In genomic region chr6:16976418-16977183, GRCh38 we compare ENCODE assay signal across 17 cellular contexts.
DNase-seq lines count a peak whose midpoint lies in the region; ATAC-seq, FAIRE-seq and TF ChIP-seq lines count a peak whose summit lies in the region.
"Had no signal": no experiment of that assay in that cellular context is flagged by ENCODE, and none has a peak within 500 bp of the region (broad histone marks: within the 10 kb centered on the region; RNA-seq: fewer than 3 reads in every experiment).

No MANE protein-coding gene starts in this region.

- DNase-seq in NCI-H524 (lab: John Stamatoyannopoulos, UW) (peak; percentile 22 to 48), K562 (ENCODE audit: extremely low read depth in 1 of 4, low spot score in 3 of 4) (no peak), putamen (ENCODE audit: low spot score) (peak; percentile 34), DMS79 (lab: John Stamatoyannopoulos, UW) (no peak), activated gamma-delta T cell (lab: John Stamatoyannopoulos, UW) (no peak), SW480 (ENCODE audit: low spot score) (no peak)
- DNase-seq: C1 segment of cervical spinal cord; Calu3; CD4-positive, alpha-beta memory T cell; COR-L47; DMS53; DND-41; GOT3 had no signal

- TF ChIP-seq EP300 in K562 (IDR thresholded peaks at IDR 0.05; ENCODE audit: low read length): no peak

- CTCF ChIA-PET in K562 (lab: Yijun Ruan, JAX; ENCODE audit: low intra/inter-chr PET ratio): no interaction called here

- intact Hi-C loops in K562 (cut with micrococcal nuclease): no loop called here

- peaks cover 4 to 28% of the 10 kb centered on the region in 2 experiments for H3K27me3 ChIP-seq in K562 (ENCODE audit: control insufficient read depth in 2 of 2, insufficient read depth in 2 of 2, low read length in 2 of 2)

- H3K27ac ChIP-seq in K562 (ENCODE audit: extremely low read depth, low read depth, low read length): no peak overlapping the region

- H4K20me1 ChIP-seq in K562 (replicated peaks; ENCODE audit: control insufficient read depth, insufficient read depth, low read length): no peaks in the 10 kb centered on the region

- H3K9ac ChIP-seq in K562 (ENCODE audit: insufficient read depth in 1 of 2, low read depth in 2 of 2, low read length in 2 of 2): no peak overlapping the region

- TF ChIP-seq RAD21 in K562 (CRISPR knock-in tag; conservative IDR thresholded peaks at IDR 0.05 in 1 of 2, IDR thresholded peaks at IDR 0.05 in 1 of 2): no peak

- no peak for ATAC-seq in K562

- H3K79me2 ChIP-seq in K562 (ENCODE audit: control insufficient read depth, insufficient read depth, low read length): no peaks in the 10 kb centered on the region

- no peak for TF ChIP-seq CTCF in K562 (IDR thresholded peaks at IDR 0.05 in 2 of 3, conservative IDR thresholded peaks at IDR 0.05 in 1 of 3; ENCODE audit: insufficient read depth in 2 of 3, low read depth in 1 of 3, low read length in 3 of 3)

- peak; percentile 29 for FAIRE-seq in K562 (lab: Jason Lieb, UNC)
- FAIRE-seq: G401.6, GM12892, H54 had no signal

- no peak for TF ChIP-seq POLR2A in K562 (conservative IDR thresholded peaks at IDR 0.05)

- no peaks in the 10 kb centered on the region for H3K9me1 ChIP-seq in K562 (ENCODE audit: control insufficient read depth, insufficient read depth, low read length)

- POLR2A ChIA-PET in K562 (lab: Yijun Ruan, JAX): no interaction called here

- no peaks in the 10 kb centered on the region for H3K4me1 ChIP-seq in K562 (replicated peaks in 1 of 2; ENCODE audit: control insufficient read depth in 2 of 2, insufficient read depth in 2 of 2, low read length in 2 of 2)
- H3K4me1 ChIP-seq: HAP-1 had no signal

- 1% methylated on average over 7 of the region's 7 CpGs for WGBS in K562 (ENCODE audit: insufficient coverage, low coverage, missing lambda C conversion rate)

- no peaks in the 10 kb centered on the region for H3K9me3 ChIP-seq in K562 (replicated peaks; ENCODE audit: control insufficient read depth, insufficient read depth, low read depth, low read length)
- H3K9me3 ChIP-seq: HAP-1 had no signal

- BruUV-seq in K562 (replicated peaks; lab: Mats Ljungman, UMichigan): no TSS peak

- no peak overlapping the region for H3K4me3 ChIP-seq in K562
- H3K4me3 ChIP-seq: HAP-1 had no signal

- H2AFZ ChIP-seq in K562 (ENCODE audit: low read depth, low read length): no peak overlapping the region

- in situ Hi-C loops in K562 (cut with MboI): no loop called here

- no peaks in the 10 kb centered on the region for H3K36me3 ChIP-seq in K562 (ENCODE audit: control insufficient read depth, insufficient read depth, low read length)
- H3K36me3 ChIP-seq: HAP-1 had no signal

- no peak overlapping the region for H3K4me2 ChIP-seq in K562 (ENCODE audit: insufficient read depth, low read length)

TF ChIP-seq in K562, 482 proteins besides CTCF, POLR2A, EP300 and RAD21:
- TF ChIP-seq MAX (CRISPR knock-in tag; IDR thresholded peaks at IDR 0.05): no peak
- no peak for TF ChIP-seq MEF2D (tag; conservative IDR thresholded peaks at IDR 0.05; ENCODE audit: low read depth)

Comparison
In these comparisons a context has a peak if more than half of its experiments do, and no peak if none do; other contexts are left out.
1. DNase-seq: peak in NCI-H524 (2 of 2) and putamen (single experiment); none in K562 (0 of 4), DMS79 (single experiment), activated gamma-delta T cell (single experiment) and SW480 (single experiment).